12 cellular contexts compared by ENCODE assay signal in genomic region chr9:70081120-70081495, GRCh38. TPM values are rescaled to one million over a fixed set of nuclear protein-coding genes. Genes with fewer than 3 reads are reported as not detected.
DNase-seq lines count a peak whose midpoint lies in the region; ATAC-seq and TF ChIP-seq lines count a peak whose summit lies in the region.
"Had no signal": no experiment of that assay in that cellular context is flagged by ENCODE, and none has a peak within 500 bp of the region (broad histone marks: within the 10 kb centered on the region; RNA-seq: fewer than 3 reads in every experiment).

No MANE protein-coding gene starts in this region.

- DNase-seq in ELR (ENCODE audit: low read depth): peak; percentile 66
- DNase-seq in SJSA1 (ENCODE audit: low read depth in 1 of 2, low spot score in 2 of 2): peak; percentile 59 to 70
- DNase-seq in fibroblast of villous mesenchyme (ENCODE audit: low read depth): peak; percentile 66
- no peak for DNase-seq in gastrocnemius medialis
- DNase-seq in activated naive CD4-positive, alpha-beta T cell treated with anti-CD3 and anti-CD28 coated beads, Interleukin-2, amount 50 U/mL, for 16 hours: no peak
- DNase-seq in COR-L47 (lab: John Stamatoyannopoulos, UW): no peak
- DNase-seq in right lobe of liver: no peak
- DNase-seq in pons (ENCODE audit: low spot score): no peak
- DNase-seq: activated CD8-positive, alpha-beta memory T cell treated with anti-CD3 and anti-CD28 coated beads for 24 hours; DND-41; Kasumi-1 had no signal

- no peak overlapping the region for H3K4me3 ChIP-seq in SJSA1
- H3K4me3 ChIP-seq in fibroblast of villous mesenchyme (ENCODE audit: low read depth, low read length): no peak overlapping the region
- no peak overlapping the region for H3K4me3 ChIP-seq in gastrocnemius medialis
- no peak overlapping the region for H3K4me3 ChIP-seq in right lobe of liver
- H3K4me3 ChIP-seq: SJCRH30 had no signal

- intact Hi-C loops in gastrocnemius medialis (cut with DNase I; ENCODE audit: low total_unique reads): no loop called here
- intact Hi-C loops in right lobe of liver (cut with DNase I): no loop called here

- H3K36me3 ChIP-seq in SJSA1 (no peaks in the 10 kb centered on the region), gastrocnemius medialis (no peaks in the 10 kb centered on the region), right lobe of liver (no peaks in the 10 kb centered on the region)
- H3K36me3 ChIP-seq: SJCRH30 had no signal

- H3K4me1 ChIP-seq in SJSA1 (replicated peaks): peaks cover 33% of the 10 kb centered on the region
- H3K4me1 ChIP-seq in gastrocnemius medialis: peaks cover 19 to 34% of the 10 kb centered on the region in 2 donors
- H3K4me1 ChIP-seq in right lobe of liver: peaks cover 0 to 20% (median 4%) of the 10 kb centered on the region in 4 donors

- TF ChIP-seq POLR2A in gastrocnemius medialis (IDR thresholded peaks at IDR 0.05) (no peak), right lobe of liver (IDR thresholded peaks at IDR 0.05) (no peak)

- no peaks in the 10 kb centered on the region for H3K27me3 ChIP-seq in SJSA1 (replicated peaks)
- H3K27me3 ChIP-seq in gastrocnemius medialis: no peaks in the 10 kb centered on the region
- H3K27me3 ChIP-seq in right lobe of liver: no peaks in the 10 kb centered on the region
- H3K27me3 ChIP-seq: SJCRH30 had no signal

- ATAC-seq in gastrocnemius medialis (peak in 1 of 2 donors; percentile 35), right lobe of liver (no peak)

- TF ChIP-seq CTCF in fibroblast of villous mesenchyme (IDR thresholded peaks at IDR 0.05; ENCODE audit: insufficient read depth, low read depth, low read length) (no peak), gastrocnemius medialis (IDR thresholded peaks at IDR 0.05 in 4 of 5, conservative IDR thresholded peaks at IDR 0.05 in 1 of 5) (no peak), right lobe of liver (IDR thresholded peaks at IDR 0.05) (no peak)

- H3K9me3 ChIP-seq in SJSA1 (replicated peaks): no peaks in the 10 kb centered on the region
- H3K9me3 ChIP-seq in gastrocnemius medialis: no peaks in the 10 kb centered on the region
- H3K9me3 ChIP-seq in right lobe of liver: no peaks in the 10 kb centered on the region
- H3K9me3 ChIP-seq: SJCRH30 had no signal

- WGBS in right lobe of liver (ENCODE audit: insufficient coverage, low coverage, low lambda C conversion rate, missing lambda C conversion rate): 38% methylated on average over 1 of the region's 1 CpG

- H3K27ac ChIP-seq in SJSA1 (peak overlapping the region; percentile 93), gastrocnemius medialis (peak overlapping the region; percentile 10 to 44 (median 20)), right lobe of liver (no peak overlapping the region)
- H3K27ac ChIP-seq: SJCRH30 had no signal

- in situ Hi-C loops in gastrocnemius medialis (cut with MboI; ENCODE audit: low sequenced_read_pairs in 4 of 4): no loop called here

RNA-seq across cellular contexts. Expression of gene MAMDC2, which starts 37.5 kb away (rescaled TPM):
- total RNA-seq in SJSA1 (2014; rRNA removed; shearing (Covaris generic)): not detected in 2 replicates
- total RNA-seq in fibroblast of villous mesenchyme (11.0 and 22.9 TPM in 2 replicates), gastrocnemius medialis (1 to 10 TPM; 4.9 to 9.9 (median 8.7) TPM), right lobe of liver (1 to 10 TPM in 2 of 6 experiments, under 1 TPM in 3, not detected in 1; 0.22 to 1.6 (median 0.37) TPM)

Comparison
In these comparisons a context has a peak if more than half of its experiments do, and no peak if none do; other contexts are left out.
1. DNase-seq: peak in ELR (single experiment), SJSA1 (2 of 2) and fibroblast of villous mesenchyme (single experiment); none in gastrocnemius medialis (0 of 2), activated naive CD4-positive, alpha-beta T cell treated with anti-CD3 and anti-CD28 coated beads, Interleukin-2, amount 50 U/mL, for 16 hours (single experiment), COR-L47 (single experiment), right lobe of liver (0 of 3) and pons (single experiment).
2. H3K27ac ChIP-seq: peak in SJSA1 (single experiment) and gastrocnemius medialis (4 of 4); none in right lobe of liver (0 of 3).